ENCODE assay signal across 18 cellular contexts in genomic region chr22:37471721-37472417, GRCh38. TPM values are rescaled to one million over a fixed set of nuclear protein-coding genes. Genes with fewer than 3 reads are reported as not detected.
"Had no signal": no experiment of that assay in that cellular context is flagged by ENCODE, and none has a peak within 500 bp of the region (broad histone marks: within the 10 kb centered on the region; RNA-seq: fewer than 3 reads in every experiment).

No MANE protein-coding gene starts in this region.

- H3K27me3 ChIP-seq: colonic mucosa, right atrium auricular region had no signal

- H3K27ac Mint-ChIP-seq: nephron progenitor cell, progenitor cell of endocrine pancreas had no signal

- H3K36me3 ChIP-seq: colonic mucosa, gastroesophageal sphincter, right atrium auricular region had no signal

- H3K4me1 ChIP-seq: colonic mucosa, gastroesophageal sphincter, heart right ventricle, lower lobe of right lung, right atrium auricular region, suprapubic skin had no signal

- H3K4me3 Mint-ChIP-seq: activated T-helper 17 cell treated with anti-CD3 and anti-CD28 coated beads, Interleukin-2, amount 50 U/mL, for 72 hours; nephron progenitor cell had no signal

- H3K27me3 Mint-ChIP-seq: activated T-helper 17 cell treated with anti-CD3 and anti-CD28 coated beads, Interleukin-2, amount 50 U/mL, for 72 hours had no signal

- H3K4me3 ChIP-seq: colonic mucosa, gastroesophageal sphincter, heart right ventricle, lower lobe of right lung, right atrium auricular region, skin epidermis, suprapubic skin had no signal

- FAIRE-seq: endometrium had no signal

- H3K9me3 ChIP-seq: colonic mucosa, gastroesophageal sphincter, heart right ventricle, lower lobe of right lung, right atrium auricular region, suprapubic skin had no signal

- ATAC-seq: activated T-helper 17 cell treated with anti-CD3 and anti-CD28 coated beads, Interleukin-2, amount 50 U/mL, for 72 hours; gastroesophageal sphincter had no signal

- DNase-seq: activated CD4-positive, CD25-positive, alpha-beta regulatory T cell treated with anti-CD3 and anti-CD28 coated beads, Interleukin-2, amount 50 U/mL, for 72 hours; amniotic stem cell; heart right ventricle; left cardiac atrium; lower lobe of right lung; occipital lobe; stimulated activated naive CD4-positive, alpha-beta T cell treated with Interleukin-2 at 50 U/mL for 16 hours; T1000; trophoblast cell had no signal

- H3K27ac ChIP-seq: colonic mucosa, gastroesophageal sphincter, heart right ventricle, lower lobe of right lung, right atrium auricular region, skin epidermis, suprapubic skin had no signal

- H3K9me3 Mint-ChIP-seq: activated T-helper 17 cell treated with anti-CD3 and anti-CD28 coated beads, Interleukin-2, amount 50 U/mL, for 72 hours; nephron progenitor cell had no signal

RNA-seq across cellular contexts. Expression of gene ELFN2, which starts 44.6 kb away (rescaled TPM):
- total RNA-seq: right atrium auricular region had no signal
